8 cellular contexts compared by ENCODE assay signal in the genomic region with DNA sequence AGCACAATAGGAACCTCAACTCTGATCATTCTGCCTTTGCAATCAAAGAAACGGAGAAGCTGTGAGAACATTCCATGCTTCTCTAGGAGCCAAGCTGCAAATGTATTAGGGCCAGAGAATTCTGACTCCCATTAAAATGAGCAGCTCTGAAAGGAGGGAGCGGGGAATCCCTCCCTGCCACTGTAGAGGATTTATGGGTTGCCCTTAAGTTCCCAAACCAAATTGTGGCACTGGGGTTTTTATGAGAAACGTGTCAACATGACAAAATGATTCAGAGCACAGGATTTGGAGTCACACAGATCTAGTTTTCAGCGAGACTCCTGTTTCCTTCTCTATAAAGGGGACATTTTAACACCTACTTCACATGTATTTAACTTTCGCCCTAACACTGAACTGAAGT. TPM values are rescaled to one million over a fixed set of nuclear protein-coding genes. Genes with fewer than 3 reads are reported as not detected.
DNase-seq lines count a peak whose midpoint lies in the region; ATAC-seq and TF ChIP-seq lines count a peak whose summit lies in the region.

No MANE protein-coding gene starts in this region.

- H3K27me3 ChIP-seq in ACC112 (ENCODE audit: insufficient read depth, low read length) (no peaks in the 10 kb centered on the region), mononuclear cell (ENCODE audit: insufficient read depth, low read length) (no peaks in the 10 kb centered on the region)

- H3K9me3 ChIP-seq in mononuclear cell (ENCODE audit: low read depth, low read length), result no peaks in the 10 kb centered on the region

- peaks cover 69% of the 10 kb centered on the region for H3K79me2 ChIP-seq in ACC112 (ENCODE audit: control insufficient read depth, insufficient read depth, low read length, unreplicated experiment)

- H2AFZ ChIP-seq in ACC112 (ENCODE audit: low read length, unreplicated experiment), result no peak overlapping the region

- H3K4me1 Mint-ChIP-seq in central memory CD8-positive, alpha-beta T cell, result peaks cover 52% of the 10 kb centered on the region

- no peak for ATAC-seq in central memory CD8-positive, alpha-beta T cell (replicated peaks; ENCODE audit: extremely low read depth, poor library complexity, severe bottlenecking)
- ATAC-seq in GM21717 (IDR thresholded peaks at IDR 0.05; ENCODE audit: unreplicated experiment), result no peak

- H3K9me3 Mint-ChIP-seq in central memory CD8-positive, alpha-beta T cell, result peaks cover 5% of the 10 kb centered on the region

- H3K36me3 Mint-ChIP-seq in central memory CD8-positive, alpha-beta T cell (ENCODE audit: insufficient read depth), result peaks cover 10% of the 10 kb centered on the region

- peak overlapping the region; percentile 87 for H3K4me3 Mint-ChIP-seq in central memory CD8-positive, alpha-beta T cell

- peak overlapping the region; percentile 97 for H3K27ac ChIP-seq in ACC112 (ENCODE audit: low read depth, low read length)

- no peaks in the 10 kb centered on the region for H3K27me3 Mint-ChIP-seq in central memory CD8-positive, alpha-beta T cell

- TF ChIP-seq CTCF in HFF-Myc (IDR thresholded peaks at IDR 0.05; ENCODE audit: low read depth, low read length, missing control alignments), result no peak

- H3K4me3 ChIP-seq in ACC112 (ENCODE audit: low read depth, low read length) (peak overlapping the region; percentile 94), HFF-Myc (replicated peaks; ENCODE audit: low read depth, low read length) (peak overlapping the region; percentile 60), mononuclear cell (ENCODE audit: low read length) (peak overlapping the region; percentile 93)

- peaks cover 3% of the 10 kb centered on the region; the same call in 1 of the 2 replicates for H3K36me3 ChIP-seq in ACC112 (ENCODE audit: insufficient read depth, low read length)

- no peak for DNase-seq in HFF-Myc (ENCODE audit: extremely low read depth, low read depth)
- no peak for DNase-seq in central memory CD8-positive, alpha-beta T cell (ENCODE audit: low spot score in 2 of 2)
- DNase-seq in NCI-H1436 treated with DMSO at 0.1 percent for 48 hours (lab: John Stamatoyannopoulos, UW), result no peak
- DNase-seq in NCI-H510A treated with DMSO at 0.1 percent for 48 hours (lab: John Stamatoyannopoulos, UW), result no peak
- no peak for DNase-seq in NCI-H1105 treated with DMSO at 0.1 percent for 48 hours (lab: John Stamatoyannopoulos, UW)

- H3K4me1 ChIP-seq in ACC112 (ENCODE audit: control insufficient read depth, insufficient read depth, low read length, unreplicated experiment) (peaks cover 34% of the 10 kb centered on the region), mononuclear cell (ENCODE audit: insufficient read depth, low read length) (peaks cover 39% of the 10 kb centered on the region)

- H3K27ac Mint-ChIP-seq in central memory CD8-positive, alpha-beta T cell (ENCODE audit: low read depth), result no peak overlapping the region

RNA-seq across cellular contexts. Expression of gene IL6ST, which starts 1.8 kb away (rescaled TPM):
- total RNA-seq in mononuclear cell, result 458 TPM
